14 cellular contexts compared by ENCODE assay signal in the genomic region with DNA sequence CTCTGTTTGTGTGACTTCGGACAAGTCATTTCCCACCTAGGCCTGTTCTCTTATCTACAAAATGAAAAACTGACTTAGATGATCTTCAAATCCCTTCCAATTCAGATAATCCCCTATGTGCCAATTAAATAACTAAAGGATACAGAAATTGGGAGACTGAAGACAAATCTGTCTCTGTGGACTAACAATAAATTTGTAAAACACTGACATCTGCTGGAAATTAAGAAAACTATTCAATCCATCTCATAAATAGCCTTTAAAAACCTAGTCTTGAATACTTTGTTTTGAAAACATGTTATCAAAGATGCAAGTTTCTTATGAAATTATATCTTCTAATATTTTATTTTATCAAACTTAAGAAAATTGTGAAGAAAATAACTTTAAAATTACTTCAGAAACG. TPM values are rescaled to one million over a fixed set of nuclear protein-coding genes. Genes with fewer than 3 reads are reported as not detected.
DNase-seq lines count a peak whose midpoint lies in the region; FAIRE-seq and TF ChIP-seq lines count a peak whose summit lies in the region.
"Had no signal": no experiment of that assay in that cellular context is flagged by ENCODE, and none has a peak within 500 bp of the region (broad histone marks: within the 10 kb centered on the region; RNA-seq: fewer than 3 reads in every experiment).

No MANE protein-coding gene starts in this region.

- H3K4me3 Mint-ChIP-seq in MCF 10A (ENCODE audit: unreplicated experiment): no peak overlapping the region
- H3K4me3 Mint-ChIP-seq in type B pancreatic cell: no peak overlapping the region
- H3K4me3 Mint-ChIP-seq in Caco-2 (ENCODE audit: unreplicated experiment): no peak overlapping the region
- H3K4me3 Mint-ChIP-seq: activated B cell treated with CpG ODN at 0.5 μM for 24 hours had no signal

- intact Hi-C loops in MCF 10A (cut with micrococcal nuclease): loop anchor here (10.0 kb wide), 2 partner anchors 66 to 456 kb away; no protein-coding TSS in a partner anchor
- intact Hi-C loops in breast epithelium (cut with DNase I; ENCODE audit: low total_unique reads): no loop called here
- intact Hi-C loops in Caco-2 (cut with micrococcal nuclease; ENCODE audit: unreplicated experiment): no loop called here

- H3K4me3 ChIP-seq in breast epithelium (no peak overlapping the region), Caco-2 (ENCODE audit: low read depth, low read length) (no peak overlapping the region)

- peaks cover 14% of the 10 kb centered on the region for H3K36me3 Mint-ChIP-seq in MCF 10A (ENCODE audit: insufficient read depth, unreplicated experiment)
- peaks cover 19% of the 10 kb centered on the region for H3K36me3 Mint-ChIP-seq in type B pancreatic cell
- H3K36me3 Mint-ChIP-seq in Caco-2 (ENCODE audit: insufficient read depth, unreplicated experiment): peaks cover 24% of the 10 kb centered on the region

- H3K27me3 ChIP-seq in breast epithelium: no peaks in the 10 kb centered on the region
- no peaks in the 10 kb centered on the region for H3K27me3 ChIP-seq in Caco-2 (replicated peaks; ENCODE audit: control insufficient read depth, insufficient read depth, low read length)

- FAIRE-seq in endometrium (lab: Jason Lieb, UNC): peak; percentile 48

- BruUV-seq in MCF 10A (replicated peaks; lab: Mats Ljungman, UMichigan) (no TSS peak), Caco-2 (replicated peaks; lab: Mats Ljungman, UMichigan) (no TSS peak)

- no peak for TF ChIP-seq POLR2A in breast epithelium (IDR thresholded peaks at IDR 0.05)

- H3K4me1 Mint-ChIP-seq in MCF 10A (ENCODE audit: insufficient read depth, unreplicated experiment) (peaks cover 14% of the 10 kb centered on the region), type B pancreatic cell (ENCODE audit: unreplicated experiment) (peaks cover 17% of the 10 kb centered on the region), Caco-2 (ENCODE audit: low read depth, unreplicated experiment) (peaks cover 24% of the 10 kb centered on the region)

- no peaks in the 10 kb centered on the region for H3K36me3 ChIP-seq in breast epithelium
- H3K36me3 ChIP-seq in Caco-2 (ENCODE audit: control insufficient read depth, insufficient read depth, low read length): no peaks in the 10 kb centered on the region; the same call in 1 of the 2 replicates

- DNase-seq in MCF 10A (ENCODE audit: unreplicated experiment) (no peak), breast epithelium (ENCODE audit: low spot score in 2 of 2) (no peak), NCI-H2227 treated with DMSO at 0.1 percent for 48 hours (lab: John Stamatoyannopoulos, UW) (peak; percentile 6), type B pancreatic cell (ENCODE audit: extremely low spot score, unreplicated experiment) (no peak), Caco-2 (no peak), cerebellar nuclear complex (lab: John Stamatoyannopoulos, UW) (no peak), NCI-H345 (lab: John Stamatoyannopoulos, UW) (no peak)
- DNase-seq: activated B cell treated with CpG ODN at 0.5 μM for 24 hours; C1 segment of cervical spinal cord; foreskin melanocyte; left colon; NCI-H1048; stimulated activated CD4-positive, alpha-beta T cell treated with anti-CD3 and anti-CD28 coated beads, Interleukin-2, amount 100 ng/mL, for 48 hours had no signal

- POLR2A ChIA-PET in MCF 10A (lab: Yijun Ruan, JAX) (no interaction called here), Caco-2 (lab: Charles Lee) (no interaction called here)

- no peak overlapping the region for H3K27ac ChIP-seq in breast epithelium

- CTCF ChIA-PET in MCF 10A (lab: Yijun Ruan, JAX) (interaction anchor here (0.6 to 12.3 kb wide), 12 partner anchors 31 to 921 kb away, joined by 3 to 238 read pairs (median 3); a partner anchor contains a TSS), Caco-2 (lab: Charles Lee) (no interaction called here)

- H3K27me3 Mint-ChIP-seq in MCF 10A (ENCODE audit: insufficient read depth, unreplicated experiment): no peaks in the 10 kb centered on the region
- H3K27me3 Mint-ChIP-seq in type B pancreatic cell: no peaks in the 10 kb centered on the region
- no peaks in the 10 kb centered on the region for H3K27me3 Mint-ChIP-seq in Caco-2 (ENCODE audit: insufficient read depth, unreplicated experiment)
- H3K27me3 Mint-ChIP-seq: activated B cell treated with CpG ODN at 0.5 μM for 24 hours had no signal

- no peaks in the 10 kb centered on the region for H3K4me1 ChIP-seq in breast epithelium
- H3K4me1 ChIP-seq in Caco-2: peaks cover 13% of the 10 kb centered on the region

- H3K9me3 Mint-ChIP-seq in MCF 10A (ENCODE audit: unreplicated experiment) (no peaks in the 10 kb centered on the region), type B pancreatic cell (no peaks in the 10 kb centered on the region), Caco-2 (ENCODE audit: unreplicated experiment) (no peaks in the 10 kb centered on the region)
- H3K9me3 Mint-ChIP-seq: activated B cell treated with CpG ODN at 0.5 μM for 24 hours had no signal

- H3K9me3 ChIP-seq in breast epithelium (no peaks in the 10 kb centered on the region), Caco-2 (no peaks in the 10 kb centered on the region)

- H3K27ac Mint-ChIP-seq in MCF 10A (ENCODE audit: low read depth, unreplicated experiment): no peak overlapping the region
- no peak overlapping the region for H3K27ac Mint-ChIP-seq in type B pancreatic cell
- no peak overlapping the region for H3K27ac Mint-ChIP-seq in Caco-2 (ENCODE audit: unreplicated experiment)
- H3K27ac Mint-ChIP-seq: activated B cell treated with CpG ODN at 0.5 μM for 24 hours had no signal

- peak; percentile 13 for TF ChIP-seq CTCF in MCF 10A (IDR thresholded peaks at IDR 0.05; ENCODE audit: unreplicated experiment)
- TF ChIP-seq CTCF in breast epithelium (IDR thresholded peaks at IDR 0.05): no peak
- peak; percentile 58 for TF ChIP-seq CTCF in type B pancreatic cell (conservative IDR thresholded peaks at IDR 0.05)
- TF ChIP-seq CTCF in Caco-2 (IDR thresholded peaks at IDR 0.05; ENCODE audit: insufficient read depth in 1 of 2, low read depth in 1 of 2, low read length in 1 of 2, severe bottlenecking in 1 of 2, unreplicated experiment in 1 of 2): no peak

RNA-seq across cellular contexts. Expression of a gene that starts 38.3 kb away (rescaled TPM):
- total RNA-seq in MCF 10A (2022) (28.5 and 34.5 TPM in 2 replicates), breast epithelium (10 to 100 TPM; 19.0 to 51.5 (median 30.2) TPM), type B pancreatic cell (ENCODE audit: low replicate concordance) (22.7 and 27.6 TPM in 2 replicates), Caco-2 (2022) (45.1 and 48.2 TPM in 2 replicates)

Comparison
In these comparisons a context has a peak if more than half of its experiments do, and no peak if none do; other contexts are left out.
1. CTCF ChIP-seq: peak in MCF 10A (single experiment) and type B pancreatic cell (single experiment); none in breast epithelium (0 of 3) and Caco-2 (0 of 2).